Comparison of ENCODE assay signal across 28 cellular contexts in the genomic region with DNA sequence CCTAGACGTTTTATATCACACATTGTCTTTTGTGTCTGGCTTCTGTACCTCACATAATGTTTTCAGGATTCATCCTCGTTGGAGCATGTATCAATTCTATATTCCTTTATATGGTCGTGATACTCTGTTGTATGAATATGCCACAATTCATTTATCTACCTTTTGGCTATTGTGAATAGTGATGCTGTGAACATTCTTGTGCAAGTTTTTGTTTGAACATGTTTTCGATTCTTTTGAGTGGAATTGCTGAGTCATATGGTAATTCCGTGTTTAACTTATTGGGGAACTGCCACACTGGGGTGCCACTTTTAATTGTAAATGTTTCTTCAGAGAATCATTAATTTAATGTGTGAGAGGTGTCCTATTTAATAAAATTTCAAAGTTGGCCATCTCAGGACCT.
"Had no signal": no experiment of that assay in that cellular context is flagged by ENCODE, and none has a peak within 500 bp of the region (broad histone marks: within the 10 kb centered on the region; RNA-seq: fewer than 3 reads in every experiment).

No MANE protein-coding gene starts in this region.

- H3K27me3 Mint-ChIP-seq: stimulated activated memory B cell treated with anti-CD40 and anti-IgM and Interleukin-4, amounts not matched to agents 10 μg/mL and 1 μg/mL and 100 μg/mL, for 72 hours had no signal

- H3K4me3 Mint-ChIP-seq: naive thymus-derived CD4-positive, alpha-beta T cell; nephron; neural progenitor cell; stimulated activated memory B cell treated with anti-CD40 and anti-IgM and Interleukin-4, amounts not matched to agents 10 μg/mL and 1 μg/mL and 100 μg/mL, for 72 hours had no signal

- H3K9ac ChIP-seq: neural progenitor cell had no signal

- H3K36me3 Mint-ChIP-seq: naive thymus-derived CD4-positive, alpha-beta T cell; neural progenitor cell; stimulated activated memory B cell treated with anti-CD40 and anti-IgM and Interleukin-4, amounts not matched to agents 10 μg/mL and 1 μg/mL and 100 μg/mL, for 72 hours had no signal

- H3K4me1 Mint-ChIP-seq: naive thymus-derived CD4-positive, alpha-beta T cell; nephron; stimulated activated memory B cell treated with anti-CD40 and anti-IgM and Interleukin-4, amounts not matched to agents 10 μg/mL and 1 μg/mL and 100 μg/mL, for 72 hours had no signal

- H3K4me1 ChIP-seq: esophagus muscularis mucosa, heart right ventricle, left lung, psoas muscle, spleen, tibial artery, upper lobe of right lung, uterus had no signal

- H3K4me3 ChIP-seq: dorsolateral prefrontal cortex, esophagus muscularis mucosa, heart right ventricle, left lung, neural progenitor cell, psoas muscle, skin epidermis, spleen, testis, tibial artery, upper lobe of right lung, uterus had no signal

- H3K27ac Mint-ChIP-seq: naive thymus-derived CD4-positive, alpha-beta T cell; nephron; neural progenitor cell; stimulated activated memory B cell treated with anti-CD40 and anti-IgM and Interleukin-4, amounts not matched to agents 10 μg/mL and 1 μg/mL and 100 μg/mL, for 72 hours had no signal

- H3K27me3 ChIP-seq: esophagus muscularis mucosa, heart right ventricle, left lung, neural progenitor cell, spleen, testis, tibial artery, upper lobe of right lung, uterus had no signal

- H3K9me3 Mint-ChIP-seq: naive thymus-derived CD4-positive, alpha-beta T cell; nephron; neural progenitor cell; stimulated activated memory B cell treated with anti-CD40 and anti-IgM and Interleukin-4, amounts not matched to agents 10 μg/mL and 1 μg/mL and 100 μg/mL, for 72 hours had no signal

- H3K4me2 ChIP-seq: neural progenitor cell had no signal

- H2AFZ ChIP-seq: neural progenitor cell had no signal

- FAIRE-seq: colon had no signal

- H3K36me3 ChIP-seq: esophagus muscularis mucosa, heart right ventricle, left lung, neural progenitor cell, spleen, tibial artery, upper lobe of right lung, uterus had no signal

- H3K9me3 ChIP-seq: esophagus muscularis mucosa, heart right ventricle, left lung, psoas muscle, spleen, testis, tibial artery, upper lobe of right lung, uterus had no signal

- ATAC-seq: heart right ventricle; left cardiac atrium; left lung; naive thymus-derived CD4-positive, alpha-beta T cell; psoas muscle; right cardiac atrium; stimulated activated memory B cell treated with anti-CD40 and anti-IgM and Interleukin-4, amounts not matched to agents 10 μg/mL and 1 μg/mL and 100 μg/mL, for 72 hours; stimulated activated naive CD8-positive, alpha-beta T cell treated with anti-CD3 and anti-CD28 coated beads, Interleukin-15, Interleukin-2, amounts not matched to agents 100 U/mL and 50 U/mL, for 24 hours; upper lobe of right lung had no signal

- DNase-seq: dorsolateral prefrontal cortex; effector CD4-positive, alpha-beta T cell; foreskin melanocyte; glutamatergic neuron; heart right ventricle; hippocampal formation; left cardiac atrium; left lung; mesendoderm; midbrain; naive thymus-derived CD4-positive, alpha-beta T cell; psoas muscle; right cardiac atrium; spleen; stimulated activated CD4-positive, alpha-beta T cell treated with anti-CD3 and anti-CD28 coated beads, Interleukin-4, amount 100 ng/mL, for 4 hours; stimulated activated naive CD8-positive, alpha-beta T cell treated with anti-CD3 and anti-CD28 coated beads, Interleukin-15, Interleukin-2, amounts not matched to agents 100 U/mL and 50 U/mL, for 24 hours; substantia nigra; testis; tibial artery; upper lobe of right lung; uterus had no signal

- H3K27ac ChIP-seq: dorsolateral prefrontal cortex, epithelial cell of prostate, esophagus muscularis mucosa, heart right ventricle, left lung, neural progenitor cell, psoas muscle, skin epidermis, spleen, testis, tibial artery, upper lobe of right lung, uterus had no signal
